In genomic region chr6:138945354-138945753, GRCh38 we compare ENCODE assay signal across 10 cellular contexts. TPM values are rescaled to one million over a fixed set of nuclear protein-coding genes. Genes with fewer than 3 reads are reported as not detected.
A peak's percentile ranks its signal among the peaks of the same experiment; 100 is the strongest.
DNase-seq lines count a peak whose midpoint lies in the region; ATAC-seq and TF ChIP-seq lines count a peak whose summit lies in the region.
"Had no signal": no experiment of that assay in that cellular context is flagged by ENCODE, and none has a peak within 500 bp of the region (broad histone marks: within the 10 kb centered on the region; RNA-seq: fewer than 3 reads in every experiment).

No MANE protein-coding gene starts in this region.

- H3K4me2 ChIP-seq in mammary epithelial cell (ENCODE audit: insufficient read depth, low read depth, low read length): no peak overlapping the region

- peaks cover 7% of the 10 kb centered on the region for H3K4me1 ChIP-seq in mammary epithelial cell (ENCODE audit: insufficient read depth, low read length)

- H3K27me3 ChIP-seq in mammary epithelial cell (ENCODE audit: insufficient read depth, low read length): no peaks in the 10 kb centered on the region
- H3K27me3 ChIP-seq: body of pancreas had no signal

- H4K20me1 ChIP-seq in mammary epithelial cell (ENCODE audit: insufficient read depth, low read length): no peaks in the 10 kb centered on the region

- H2AFZ ChIP-seq in mammary epithelial cell (ENCODE audit: low read depth, low read length): no peak overlapping the region

- no TSS peak for BruUV-seq in mammary epithelial cell (replicated peaks; lab: Mats Ljungman, UMichigan)

- CTCF ChIA-PET in mammary epithelial cell (lab: Charles Lee; ENCODE audit: low non-redundant PET): no interaction called here

- in situ Hi-C loops in mammary epithelial cell (cut with MboI; ENCODE audit: low sequenced_read_pairs in 2 of 2): no loop called here

- WGBS in mammary epithelial cell (ENCODE audit: low coverage, missing lambda C conversion rate): 86% methylated on average over 5 of the region's 5 CpGs

- peaks cover 58% of the 10 kb centered on the region for H3K79me2 ChIP-seq in mammary epithelial cell (ENCODE audit: insufficient read depth, low read length)

- dilution Hi-C loops in mammary epithelial cell (cut with HindIII; ENCODE audit: low sequenced_read_pairs): no loop called here

- no peak overlapping the region for H3K4me3 ChIP-seq in mammary epithelial cell (replicated peaks in 1 of 3; ENCODE audit: insufficient read depth in 1 of 3, low read depth in 2 of 3, low read length in 3 of 3)
- H3K4me3 ChIP-seq in retinal pigment epithelial cell (ENCODE audit: low read length): no peak overlapping the region
- H3K4me3 ChIP-seq: body of pancreas had no signal

- intact Hi-C loops in mammary epithelial cell (cut with micrococcal nuclease): loop anchor here (2.0 kb wide), 1 partner anchor 41 kb away; no protein-coding TSS in a partner anchor

- no peaks in the 10 kb centered on the region for H3K9me3 ChIP-seq in mammary epithelial cell (replicated peaks; ENCODE audit: insufficient read depth, low read length)
- H3K9me3 ChIP-seq: body of pancreas had no signal

- no peak for ATAC-seq in HG03378 (IDR thresholded peaks at IDR 0.05; ENCODE audit: unreplicated experiment)
- ATAC-seq: body of pancreas had no signal

- H3K9ac ChIP-seq in mammary epithelial cell (ENCODE audit: insufficient read depth, low read length): no peak overlapping the region

- peaks cover 22% of the 10 kb centered on the region for H3K36me3 ChIP-seq in mammary epithelial cell (ENCODE audit: insufficient read depth, low read length)

- peak overlapping the region; percentile 73 for H3K27ac ChIP-seq in mammary epithelial cell (ENCODE audit: insufficient read depth, low read depth, low read length)
- H3K27ac ChIP-seq: body of pancreas had no signal

- DNase-seq in activated CD4-positive, alpha-beta T cell treated with anti-CD3 and anti-CD28 coated beads for 48 hours: peak; percentile 15
- DNase-seq in activated CD4-positive, alpha-beta T cell treated with anti-CD3 and anti-CD28 coated beads, Interleukin-2, amount 50 U/mL, for 4 hours: no peak
- DNase-seq in HuH-7 (ENCODE audit: low spot score) (peak; percentile 28), mammary epithelial cell (no peak), retinal pigment epithelial cell (ENCODE audit: low read depth) (no peak), activated gamma-delta T cell (lab: John Stamatoyannopoulos, UW) (no peak), C1 segment of cervical spinal cord (lab: John Stamatoyannopoulos, UW) (no peak)
- DNase-seq: body of pancreas, NCI-H2081 treated with DMSO at 0.1 percent for 48 hours had no signal

- TF ChIP-seq CTCF in mammary epithelial cell (conservative IDR thresholded peaks at IDR 0.05 in 1 of 2, IDR thresholded peaks at IDR 0.05 in 1 of 2; ENCODE audit: extremely low read depth in 1 of 2, insufficient read depth in 1 of 2, low read depth in 1 of 2, low read length in 2 of 2): no peak
- TF ChIP-seq CTCF in retinal pigment epithelial cell (conservative IDR thresholded peaks at IDR 0.05; ENCODE audit: low read depth, low read length): peak; percentile 19

RNA-seq across cellular contexts. Expression of gene REPS1, which starts 42.7 kb away (rescaled TPM):
- 10 to 100 TPM; 39.5 to 55.8 TPM for total RNA-seq in mammary epithelial cell
- 45.8 TPM for polyA plus RNA-seq in mammary epithelial cell
- 55.7 TPM for polyA minus RNA-seq in mammary epithelial cell

Comparison
In these comparisons a context has a peak if more than half of its experiments do, and no peak if none do; other contexts are left out.
1. DNase-seq: peak in activated CD4-positive, alpha-beta T cell treated with anti-CD3 and anti-CD28 coated beads for 48 hours (single experiment) and HuH-7 (single experiment); none in activated CD4-positive, alpha-beta T cell treated with anti-CD3 and anti-CD28 coated beads, Interleukin-2, amount 50 U/mL, for 4 hours (0 of 2), mammary epithelial cell (single experiment), retinal pigment epithelial cell (single experiment), activated gamma-delta T cell (single experiment) and C1 segment of cervical spinal cord (0 of 14).